Comparison of ENCODE assay signal across 1 cellular context in genomic region chr1:214576120-214576519, GRCh38. TPM values are rescaled to one million over a fixed set of nuclear protein-coding genes. Genes with fewer than 3 reads are reported as not detected.
"Had no signal": no experiment of that assay in that cellular context is flagged by ENCODE, and none has a peak within 500 bp of the region (broad histone marks: within the 10 kb centered on the region; RNA-seq: fewer than 3 reads in every experiment).

No MANE protein-coding gene starts in this region.

RNA-seq across cellular contexts. Expression of gene PTPN14, which starts 24.7 kb away (rescaled TPM):
- total RNA-seq: activated B cell treated with CpG ODN at 0.5 μM for 24 hours had no signal
